8 cellular contexts compared by ENCODE assay signal in the genomic region with DNA sequence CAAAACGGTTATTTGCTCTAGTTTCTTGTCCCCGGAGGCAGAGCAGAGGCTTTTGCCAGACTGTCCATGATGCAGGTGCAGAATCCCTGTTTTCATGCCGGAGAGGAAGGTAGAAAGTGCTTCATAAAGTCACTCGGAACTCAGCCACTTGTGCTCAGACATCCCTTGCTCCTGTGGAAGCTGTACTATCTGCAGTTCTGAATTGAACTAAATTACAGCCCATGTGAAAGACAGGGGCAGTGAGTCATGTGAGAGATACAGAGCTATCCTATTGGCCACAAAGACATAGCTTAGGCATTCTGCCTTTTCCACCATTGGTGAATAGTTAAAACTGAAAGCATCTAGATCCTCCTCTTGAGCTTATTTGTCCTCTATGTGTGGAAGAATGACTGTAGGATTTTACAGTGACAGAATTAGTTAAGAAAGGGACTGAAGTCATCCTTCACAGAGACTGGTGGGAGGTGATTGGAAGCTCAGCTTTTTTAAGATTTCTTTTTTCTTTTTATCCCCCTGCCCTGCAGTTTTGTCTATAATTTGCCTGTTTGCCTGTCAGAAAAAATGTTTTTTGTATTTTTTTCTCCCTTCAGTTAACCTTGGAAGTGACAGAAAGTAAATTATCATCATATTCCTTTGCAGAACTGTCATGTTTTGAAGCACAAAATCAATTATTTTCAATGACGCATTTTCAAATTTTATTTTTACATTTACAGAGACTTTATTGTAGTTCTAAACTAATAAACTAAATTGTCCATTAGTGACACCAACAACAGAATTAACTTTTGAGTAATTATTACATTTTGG.
A peak's percentile ranks its signal among the peaks of the same experiment; 100 is the strongest.
DNase-seq lines count a peak whose midpoint lies in the region; ATAC-seq and TF ChIP-seq lines count a peak whose summit lies in the region.

No MANE protein-coding gene starts in this region.

- peaks cover 46% of the 10 kb centered on the region for H3K79me2 ChIP-seq in PC-3 (ENCODE audit: low read length)

- H3K4me1 ChIP-seq in HUES48 (ENCODE audit: control insufficient read depth, insufficient read depth, low read length) (peaks cover 10% of the 10 kb centered on the region; the same call in 1 of the 2 replicates), PC-3 (ENCODE audit: insufficient read depth, low read length) (peaks cover 26% of the 10 kb centered on the region), heart left ventricle (peaks cover 0 to 28% (median 17%) of the 10 kb centered on the region in 12 donors)

- H4K20me1 ChIP-seq in PC-3 (ENCODE audit: low read length), result no peaks in the 10 kb centered on the region

- WGBS in heart left ventricle, 4 donors, result 16 to 19% (median 18%) methylated on average over 5 of the region's 5 CpGs

- H3K36me3 ChIP-seq in HUES48 (ENCODE audit: control insufficient read depth, insufficient read depth, low read length) (no peaks in the 10 kb centered on the region), PC-3 (ENCODE audit: low read depth, low read length) (no peaks in the 10 kb centered on the region; the same call in 1 of the 2 replicates), heart left ventricle (no peaks in the 10 kb centered on the region)

- no peaks in the 10 kb centered on the region for H3F3A ChIP-seq in PC-3 (ENCODE audit: low read length, unreplicated experiment)

- H3K4me3 ChIP-seq in HUES48 (ENCODE audit: low read depth, low read length) (peak overlapping the region; percentile 9; the same call in 1 of the 2 replicates), PC-3 (ENCODE audit: low read length) (peak overlapping the region; percentile 83), heart left ventricle (peak overlapping the region; percentile 33 to 75 (median 62))

- H3K4me2 ChIP-seq in PC-3 (ENCODE audit: low read length), result peak overlapping the region; percentile 91

- H3K27ac ChIP-seq in HUES48 (ENCODE audit: low read depth, low read length) (no peak overlapping the region), PC-3 (ENCODE audit: low read length) (peak overlapping the region; percentile 89), heart left ventricle (peak overlapping the region; percentile 11 to 91 (median 74))

- POLR2A ChIA-PET in PC-3 (lab: Charles Lee; ENCODE audit: unreplicated experiment), result interaction anchor here (0.6 to 0.7 kb wide), 3 partner anchors 42 to 291 kb away, joined by 3 to 13 read pairs (median 3); no protein-coding TSS in a partner anchor

- no peaks in the 10 kb centered on the region for H3K9me2 ChIP-seq in PC-3 (replicated peaks; ENCODE audit: low read length)

- TF ChIP-seq CTCF in PC-3 (conservative IDR thresholded peaks at IDR 0.05; ENCODE audit: low read depth, low read length) (no peak), heart left ventricle (IDR thresholded peaks at IDR 0.05) (no peak)

- H3K9me3 ChIP-seq in HUES48 (ENCODE audit: control insufficient read depth, insufficient read depth, low read length) (no peaks in the 10 kb centered on the region), PC-3 (ENCODE audit: low read length) (no peaks in the 10 kb centered on the region), heart left ventricle (no peaks in the 10 kb centered on the region)

- peak in 1 of 2 donors; percentile 84 for TF ChIP-seq POLR2A in heart left ventricle (IDR thresholded peaks at IDR 0.05)

- H3K27me3 ChIP-seq in HUES48 (ENCODE audit: control insufficient read depth, insufficient read depth, low read length) (no peaks in the 10 kb centered on the region), PC-3 (ENCODE audit: low read length) (no peaks in the 10 kb centered on the region), heart left ventricle (no peaks in the 10 kb centered on the region)

- CTCF ChIA-PET in PC-3 (lab: Charles Lee), result interaction anchor here (0.6 to 0.7 kb wide), 2 partner anchors 80 to 1586 kb away, joined by 3 to 5 read pairs; no protein-coding TSS in a partner anchor

- BruUV-seq in PC-3 (replicated peaks; lab: Mats Ljungman, UMichigan), result no TSS peak

- H2AFZ ChIP-seq in PC-3 (ENCODE audit: low read length), result peak overlapping the region; percentile 46; the same call in 1 of the 2 replicates

- ATAC-seq in GM21529 (IDR thresholded peaks at IDR 0.05; ENCODE audit: unreplicated experiment) (peak; percentile 87), PC-3 (peak; percentile 83), heart left ventricle (peak; percentile 96 to 99 (median 98))

- H3K9ac ChIP-seq in HUES48 (ENCODE audit: low read depth, low read length), result no peak overlapping the region
- peak overlapping the region; percentile 69 for H3K9ac ChIP-seq in PC-3 (ENCODE audit: low read length)

- intact Hi-C loops in PC-3 (cut with micrococcal nuclease), result loop anchor here (1.0 to 5.0 kb wide), 7 partner anchors 33 to 335 kb away; no protein-coding TSS in a partner anchor
- intact Hi-C loops in heart left ventricle (cut with DNase I), result loop anchor here in 4 of 10 donors (5.0 to 10.0 kb wide), 3 partner anchors 153 to 163 kb away; no protein-coding TSS in a partner anchor
- intact Hi-C loops in posterior cingulate gyrus (cut with DNase I), result loop anchor here (5.0 to 10.0 kb wide), 4 partner anchors 65 to 177 kb away; no protein-coding TSS in a partner anchor

- peak; percentile 92 for DNase-seq in GDM1 (lab: John Stamatoyannopoulos, UW)
- DNase-seq in PC-3, result peak; percentile 86
- DNase-seq in amygdala (lab: John Stamatoyannopoulos, UW), result peak in 53 of 56 donors; percentile 4 to 99 (median 57)
- peak in 4 of 5 donors; percentile 27 to 72 (median 45) for DNase-seq in heart left ventricle
- peak in 6 of 10 donors; percentile 34 to 87 (median 59) for DNase-seq in posterior cingulate gyrus
- DNase-seq in NCI-H1694 treated with DMSO at 0.1 percent for 48 hours (lab: John Stamatoyannopoulos, UW), result no peak

Comparison
In these comparisons a context has a peak if more than half of its experiments do, and no peak if none do; other contexts are left out.
1. H3K4me3 ChIP-seq: peak in every context shown above with its lines; median percentile 83 in PC-3; 62 in heart left ventricle; 9 in HUES48.